Comparison of ENCODE assay signal across 16 cellular contexts in genomic region chr6:45505470-45505869, GRCh38.
DNase-seq lines count a peak whose midpoint lies in the region; ATAC-seq and TF ChIP-seq lines count a peak whose summit lies in the region.
"Had no signal": no experiment of that assay in that cellular context is flagged by ENCODE, and none has a peak within 500 bp of the region (broad histone marks: within the 10 kb centered on the region; RNA-seq: fewer than 3 reads in every experiment).

No MANE protein-coding gene starts in this region.

- H3K36me3 Mint-ChIP-seq in progenitor cell of endocrine pancreas (ENCODE audit: insufficient read depth), result no peaks in the 10 kb centered on the region
- no peaks in the 10 kb centered on the region for H3K36me3 Mint-ChIP-seq in mesothelial cell of epicardium

- BruUV-seq in HCT116 (replicated peaks; lab: Mats Ljungman, UMichigan), result no TSS peak

- H2AFZ ChIP-seq in HCT116 (ENCODE audit: low read depth, low read length, poor library complexity, severe bottlenecking) (peak overlapping the region; percentile 38), hepatocyte (no peak overlapping the region)

- TF ChIP-seq CTCF in HCT116 (IDR thresholded peaks at IDR 0.05 in 2 of 3, conservative IDR thresholded peaks at IDR 0.05 in 1 of 3; ENCODE audit: borderline replicate concordance in 1 of 3, insufficient read depth in 1 of 3, low read depth in 2 of 3, low read length in 2 of 3) (no peak), hepatocyte (IDR thresholded peaks at IDR 0.05; ENCODE audit: poor library complexity) (no peak), progenitor cell of endocrine pancreas (IDR thresholded peaks at IDR 0.05; ENCODE audit: unreplicated experiment) (no peak), mesothelial cell of epicardium (IDR thresholded peaks at IDR 0.05; ENCODE audit: unreplicated experiment) (no peak), upper lobe of right lung (IDR thresholded peaks at IDR 0.05) (no peak)

- no peaks in the 10 kb centered on the region for H3K9me3 Mint-ChIP-seq in progenitor cell of endocrine pancreas (ENCODE audit: low read depth)
- peaks cover 3% of the 10 kb centered on the region for H3K9me3 Mint-ChIP-seq in mesothelial cell of epicardium
- H3K9me3 Mint-ChIP-seq: CD8-positive, alpha-beta memory T cell; stimulated activated naive CD8-positive, alpha-beta T cell treated with anti-CD3 and anti-CD28 coated beads, Interleukin-15, amount 100 ng/mL, for 72 hours had no signal

- H3K27ac ChIP-seq in HCT116 (ENCODE audit: low read depth, low read length) (no peak overlapping the region), SJCRH30 (peak overlapping the region; percentile 37), hepatocyte (peak overlapping the region; percentile 23), upper lobe of right lung (no peak overlapping the region)
- H3K27ac ChIP-seq: ascending aorta, right lobe of liver had no signal

- no peak overlapping the region for H3K9ac ChIP-seq in HCT116 (ENCODE audit: low read length)

- H3K4me3 ChIP-seq in HCT116 (replicated peaks in 1 of 2; ENCODE audit: low read depth in 1 of 2, low read length in 2 of 2) (no peak overlapping the region), SJCRH30 (no peak overlapping the region), hepatocyte (no peak overlapping the region), upper lobe of right lung (no peak overlapping the region)
- H3K4me3 ChIP-seq: ascending aorta, right lobe of liver had no signal

- TF ChIP-seq POLR2A in HCT116 (IDR thresholded peaks at IDR 0.05; ENCODE audit: borderline replicate concordance, extremely low read depth, insufficient read depth, insufficient read length), result no peak

- ATAC-seq in HCT116 (no peak), GM19035 (IDR thresholded peaks at IDR 0.05; ENCODE audit: unreplicated experiment) (no peak), upper lobe of right lung (no peak)
- ATAC-seq: right lobe of liver; stimulated activated naive CD8-positive, alpha-beta T cell treated with anti-CD3 and anti-CD28 coated beads, Interleukin-15, amount 100 ng/mL, for 72 hours had no signal

- CTCF ChIA-PET in HCT116 (lab: Charles Lee), result no interaction called here

- H3K27me3 Mint-ChIP-seq in progenitor cell of endocrine pancreas (no peaks in the 10 kb centered on the region), mesothelial cell of epicardium (ENCODE audit: low read depth) (peaks cover 3% of the 10 kb centered on the region)
- H3K27me3 Mint-ChIP-seq: CD8-positive, alpha-beta memory T cell; stimulated activated naive CD8-positive, alpha-beta T cell treated with anti-CD3 and anti-CD28 coated beads, Interleukin-15, amount 100 ng/mL, for 72 hours had no signal

- H3K9me3 ChIP-seq in HCT116 (ENCODE audit: control insufficient read depth in 1 of 2, insufficient read depth in 1 of 2, low read depth in 1 of 2, low read length in 2 of 2) (no peaks in the 10 kb centered on the region), SJCRH30 (replicated peaks) (no peaks in the 10 kb centered on the region), hepatocyte (ENCODE audit: low read depth) (no peaks in the 10 kb centered on the region), upper lobe of right lung (no peaks in the 10 kb centered on the region)
- H3K9me3 ChIP-seq: ascending aorta, right lobe of liver had no signal

- H3K9me2 ChIP-seq in HCT116 (ENCODE audit: insufficient read depth), result no peaks in the 10 kb centered on the region
- no peaks in the 10 kb centered on the region for H3K9me2 ChIP-seq in hepatocyte (replicated peaks; ENCODE audit: insufficient read depth)

- intact Hi-C loops in HCT116 (cut with micrococcal nuclease), result no loop called here
- intact Hi-C loops in upper lobe of right lung (cut with DNase I), result no loop called here

- H3K27me3 ChIP-seq in HCT116 (ENCODE audit: insufficient read depth, low read length), result no peaks in the 10 kb centered on the region
- no peaks in the 10 kb centered on the region for H3K27me3 ChIP-seq in SJCRH30
- H3K27me3 ChIP-seq in hepatocyte, result no peaks in the 10 kb centered on the region
- no peaks in the 10 kb centered on the region for H3K27me3 ChIP-seq in upper lobe of right lung
- H3K27me3 ChIP-seq: ascending aorta, right lobe of liver had no signal

- H3K4me1 Mint-ChIP-seq in progenitor cell of endocrine pancreas (ENCODE audit: low read depth) (peaks cover 17% of the 10 kb centered on the region), mesothelial cell of epicardium (peaks cover 27% of the 10 kb centered on the region)

- H3K79me2 ChIP-seq in HCT116 (ENCODE audit: insufficient read depth, low read length) (no peaks in the 10 kb centered on the region), hepatocyte (no peaks in the 10 kb centered on the region)

- POLR2A ChIA-PET in HCT116 (lab: Charles Lee), result no interaction called here

- DNase-seq in HCT116 (ENCODE audit: low read depth, low spot score) (no peak), SJCRH30 (no peak), hepatocyte (ENCODE audit: low spot score) (no peak), progenitor cell of endocrine pancreas (ENCODE audit: low spot score, unreplicated experiment) (no peak), mesothelial cell of epicardium (ENCODE audit: low spot score in 2 of 2, unreplicated experiment in 2 of 2) (no peak), amygdala (lab: John Stamatoyannopoulos, UW) (no peak), upper lobe of right lung (no peak)
- DNase-seq: activated CD4-positive, alpha-beta T cell treated with anti-CD3 and anti-CD28 coated beads, Interleukin-2, amount 50 U/mL, for 1 hour; activated naive CD4-positive, alpha-beta T cell treated with Interleukin-2 at 50 U/mL for 16 hours; CD8-positive, alpha-beta memory T cell; nucleus accumbens; right lobe of liver; stimulated activated CD4-positive, alpha-beta T cell treated with anti-CD3 and anti-CD28 coated beads, Interleukin-1b, Interleukin-23, amount 100 ng/mL, for 48 hours; stimulated activated naive CD8-positive, alpha-beta T cell treated with anti-CD3 and anti-CD28 coated beads, Interleukin-15, amount 100 ng/mL, for 72 hours had no signal

- peaks cover 21 to 29% of the 10 kb centered on the region in 2 experiments; a peak in 3 of 4 replicates for H3K4me1 ChIP-seq in HCT116 (ENCODE audit: control insufficient read depth in 1 of 2, insufficient read depth in 2 of 2, low read length in 2 of 2)
- peaks cover 57% of the 10 kb centered on the region for H3K4me1 ChIP-seq in SJCRH30
- peaks cover 9% of the 10 kb centered on the region for H3K4me1 ChIP-seq in hepatocyte (ENCODE audit: insufficient read depth)
- peaks cover 6% of the 10 kb centered on the region for H3K4me1 ChIP-seq in upper lobe of right lung
- H3K4me1 ChIP-seq: ascending aorta, right lobe of liver had no signal

- TF ChIP-seq RAD21 in HCT116 (IDR thresholded peaks at IDR 0.05; ENCODE audit: low read depth), result no peak

- H3K27ac Mint-ChIP-seq in progenitor cell of endocrine pancreas, result peak overlapping the region; percentile 86
- no peak overlapping the region for H3K27ac Mint-ChIP-seq in mesothelial cell of epicardium

- RAD21 ChIA-PET in HCT116 (lab: Charles Lee; ENCODE audit: low non-redundant PET in 1 of 2, low total read pairs in 2 of 2, uncharacterized antibody in 2 of 2, unreplicated experiment in 2 of 2), result no interaction called here

- WGBS in hepatocyte (ENCODE audit: low lambda C conversion rate, missing lambda C conversion rate), result 68% methylated on average over 2 of the region's 2 CpGs

- no peak overlapping the region for H3K4me3 Mint-ChIP-seq in progenitor cell of endocrine pancreas (ENCODE audit: low read depth)
- H3K4me3 Mint-ChIP-seq in mesothelial cell of epicardium, result no peak overlapping the region
- H3K4me3 Mint-ChIP-seq: CD8-positive, alpha-beta memory T cell; stimulated activated naive CD8-positive, alpha-beta T cell treated with anti-CD3 and anti-CD28 coated beads, Interleukin-15, amount 100 ng/mL, for 72 hours had no signal

- H3K4me2 ChIP-seq in HCT116 (ENCODE audit: low read length) (peak overlapping the region; percentile 64), hepatocyte (peak overlapping the region; percentile 6)

- H4K20me1 ChIP-seq in HCT116 (ENCODE audit: insufficient read depth), result no peaks in the 10 kb centered on the region
- no peaks in the 10 kb centered on the region for H4K20me1 ChIP-seq in hepatocyte (ENCODE audit: insufficient read depth, poor library complexity, severe bottlenecking)

- H3K36me3 ChIP-seq in HCT116 (ENCODE audit: control insufficient read depth in 1 of 2, insufficient read depth in 2 of 2, low read length in 2 of 2) (no peaks in the 10 kb centered on the region), SJCRH30 (peaks cover 61% of the 10 kb centered on the region), hepatocyte (replicated peaks; ENCODE audit: insufficient read depth, low read depth) (no peaks in the 10 kb centered on the region), upper lobe of right lung (no peaks in the 10 kb centered on the region)
- H3K36me3 ChIP-seq: ascending aorta, right lobe of liver had no signal

TF ChIP-seq in HCT116, 20 proteins besides CTCF, POLR2A, EP300 and RAD21:
- TF ChIP-seq TCF7L2 (IDR thresholded peaks at IDR 0.05; ENCODE audit: borderline replicate concordance, extremely low read depth, insufficient read depth, insufficient read length), result no peak
- TF ChIP-seq CBX3 (IDR thresholded peaks at IDR 0.05; ENCODE audit: low read depth), result no peak
- TF ChIP-seq YY1 (IDR thresholded peaks at IDR 0.05; ENCODE audit: extremely low read depth, insufficient replicate concordance, low read depth, low read length), result no peak
- TF ChIP-seq EZH2phosphoT487 (IDR thresholded peaks at IDR 0.05; ENCODE audit: borderline replicate concordance), result no peak
- no peak for TF ChIP-seq FOSL1 (IDR thresholded peaks at IDR 0.05; ENCODE audit: low read depth)
- no peak for TF ChIP-seq ZNF274 (IDR thresholded peaks at IDR 0.05; ENCODE audit: low read depth, low read length)
- TF ChIP-seq EGR1 (IDR thresholded peaks at IDR 0.05; ENCODE audit: low read depth), result no peak
- no peak for TF ChIP-seq SIN3A (IDR thresholded peaks at IDR 0.05; ENCODE audit: low read depth)
- no peak for TF ChIP-seq SRF (IDR thresholded peaks at IDR 0.05; ENCODE audit: low read depth)
- no peak for TF ChIP-seq ATF3 (IDR thresholded peaks at IDR 0.05)
- no peak for TF ChIP-seq CEBPB (IDR thresholded peaks at IDR 0.05; ENCODE audit: low read depth)
- no peak for TF ChIP-seq ELF1 (IDR thresholded peaks at IDR 0.05; ENCODE audit: borderline replicate concordance, low read depth)
- TF ChIP-seq EZH2 (IDR thresholded peaks at IDR 0.05), result no peak

Comparison
In these comparisons a context has a peak if more than half of its experiments do, and no peak if none do; other contexts are left out.
1. H3K27ac ChIP-seq: peak in SJCRH30 (single experiment) and hepatocyte (single experiment); none in HCT116 (single experiment) and upper lobe of right lung (single experiment).